1 cellular context compared by ENCODE assay signal in the genomic region with DNA sequence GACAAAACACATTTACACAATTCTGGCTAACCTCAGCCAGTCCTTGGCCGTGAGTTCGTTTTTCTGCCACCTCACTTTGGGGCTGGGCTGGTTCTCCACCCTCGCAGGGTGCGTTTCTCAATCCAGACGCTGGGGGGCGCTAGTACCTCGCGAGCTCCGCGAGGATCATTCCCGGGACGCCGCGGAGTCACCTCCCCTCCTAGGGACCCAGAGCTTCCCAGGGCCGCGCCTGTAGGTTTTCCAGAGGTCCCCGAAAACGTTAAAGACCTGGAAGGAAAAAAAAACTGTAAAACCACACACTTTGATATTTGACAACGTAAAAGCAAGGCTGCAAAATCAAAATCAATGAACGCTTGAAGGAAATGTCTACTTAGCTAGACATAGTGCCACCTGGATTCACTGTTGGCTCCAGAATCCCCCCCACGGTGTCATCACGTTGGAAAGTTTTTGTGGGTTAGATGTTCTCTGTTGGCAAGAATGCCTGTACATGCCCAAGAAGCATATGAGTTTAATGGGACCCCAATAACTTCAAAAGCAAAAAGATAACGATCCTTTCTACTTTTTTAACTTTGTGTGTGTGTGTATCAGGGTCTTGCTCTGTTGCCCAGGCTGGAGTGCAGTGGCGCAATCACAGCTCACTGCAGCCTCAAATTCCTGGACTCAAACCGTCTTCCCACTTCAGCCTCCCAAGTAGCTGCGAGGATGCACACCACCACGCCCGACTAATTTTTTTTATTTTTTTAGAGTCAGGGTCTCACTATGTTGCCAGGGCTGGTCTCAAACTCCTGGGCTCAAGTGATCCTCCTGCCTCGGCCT.
TF ChIP-seq lines count a peak whose summit lies in the region.

No MANE protein-coding gene starts in this region.

TF ChIP-seq in HepG2, 621 proteins besides CTCF, POLR2A, EP300 and RAD21 (continued from another document and continues in another):
- TF ChIP-seq, protein P1, sequence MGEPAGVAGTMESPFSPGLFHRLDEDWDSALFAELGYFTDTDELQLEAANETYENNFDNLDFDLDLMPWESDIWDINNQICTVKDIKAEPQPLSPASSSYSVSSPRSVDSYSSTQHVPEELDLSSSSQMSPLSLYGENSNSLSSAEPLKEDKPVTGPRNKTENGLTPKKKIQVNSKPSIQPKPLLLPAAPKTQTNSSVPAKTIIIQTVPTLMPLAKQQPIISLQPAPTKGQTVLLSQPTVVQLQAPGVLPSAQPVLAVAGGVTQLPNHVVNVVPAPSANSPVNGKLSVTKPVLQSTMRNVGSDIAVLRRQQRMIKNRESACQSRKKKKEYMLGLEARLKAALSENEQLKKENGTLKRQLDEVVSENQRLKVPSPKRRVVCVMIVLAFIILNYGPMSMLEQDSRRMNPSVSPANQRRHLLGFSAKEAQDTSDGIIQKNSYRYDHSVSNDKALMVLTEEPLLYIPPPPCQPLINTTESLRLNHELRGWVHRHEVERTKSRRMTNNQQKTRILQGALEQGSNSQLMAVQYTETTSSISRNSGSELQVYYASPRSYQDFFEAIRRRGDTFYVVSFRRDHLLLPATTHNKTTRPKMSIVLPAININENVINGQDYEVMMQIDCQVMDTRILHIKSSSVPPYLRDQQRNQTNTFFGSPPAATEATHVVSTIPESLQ (CRISPR knock-in tag; conservative IDR thresholded peaks at IDR 0.05) = no peak
- TF ChIP-seq ZNF335 (CRISPR knock-in tag; IDR thresholded peaks at IDR 0.05) (peak; percentile 58; the same call in 1 of the 2 replicates), CENPT (CRISPR knock-in tag; IDR thresholded peaks at IDR 0.05; ENCODE audit: low read depth) (no peak), KDM2A (CRISPR knock-in tag; IDR thresholded peaks at IDR 0.05; ENCODE audit: borderline replicate concordance, low read depth) (peak; percentile 78), ZBTB20 (CRISPR knock-in tag; IDR thresholded peaks at IDR 0.05; ENCODE audit: borderline replicate concordance, low read depth) (peak; percentile 21; the same call in 1 of the 2 replicates), ZMYM4 (CRISPR knock-in tag; IDR thresholded peaks at IDR 0.05) (peak; percentile 42; the same call in 1 of the 2 replicates), ZNF770 (CRISPR knock-in tag; IDR thresholded peaks at IDR 0.05) (0 out of 2 replicates have a peak, but pooled peaks have one; percentile 12), ZNF331 (CRISPR knock-in tag; IDR thresholded peaks at IDR 0.05) (0 out of 2 replicates have a peak, but pooled peaks have one; percentile 20), KDM3A (CRISPR knock-in tag; IDR thresholded peaks at IDR 0.05; ENCODE audit: low read depth) (0 out of 2 replicates have a peak, but pooled peaks have one; percentile 23), PITX1 (CRISPR knock-in tag; IDR thresholded peaks at IDR 0.05) (0 out of 2 replicates have a peak, but pooled peaks have one; percentile 37), SRSF1 (optimal IDR thresholded peaks at IDR 0.05; ENCODE audit: low read depth, low read length) (no peak), ZNF558 (CRISPR knock-in tag; IDR thresholded peaks at IDR 0.05; ENCODE audit: borderline replicate concordance) (peak; percentile 41; the same call in 1 of the 2 replicates), PAXIP1 (CRISPR knock-in tag; conservative IDR thresholded peaks at IDR 0.05) (peak; percentile 28; the same call in 1 of the 2 replicates), TBL1XR1 (IDR thresholded peaks at IDR 0.05; ENCODE audit: borderline replicate concordance, low read length, partially characterized antibody) (no peak), ZMYM2 (CRISPR knock-in tag; IDR thresholded peaks at IDR 0.05) (no peak), PHF21A (CRISPR knock-in tag; IDR thresholded peaks at IDR 0.05) (peak; percentile 38; the same call in 1 of the 2 replicates), CHD2 (IDR thresholded peaks at IDR 0.05; ENCODE audit: low read depth, low read length) (peak; percentile 54; the same call in 1 of the 2 replicates), TGIF2 (CRISPR knock-in tag; IDR thresholded peaks at IDR 0.05) (no peak), ZNF121 (CRISPR knock-in tag; IDR thresholded peaks at IDR 0.05) (peak; percentile 74), GABPB1 (CRISPR knock-in tag; IDR thresholded peaks at IDR 0.05) (peak; percentile 36), STAG1 (CRISPR knock-in tag; IDR thresholded peaks at IDR 0.05) (peak; percentile 97), NR3C1 (CRISPR knock-in tag; IDR thresholded peaks at IDR 0.05) (no peak), CEBPG (CRISPR knock-in tag; IDR thresholded peaks at IDR 0.05) (peak; percentile 7; the same call in 1 of the 2 replicates), HMG20B (CRISPR knock-in tag; conservative IDR thresholded peaks at IDR 0.05) (no peak), TEAD3 (CRISPR knock-in tag; optimal IDR thresholded peaks at IDR 0.05; ENCODE audit: borderline replicate concordance) (peak; percentile 85), CBX5 (CRISPR knock-in tag; IDR thresholded peaks at IDR 0.05; ENCODE audit: borderline replicate concordance) (peak; percentile 20; the same call in 1 of the 2 replicates)
- TF ChIP-seq, protein P2, sequence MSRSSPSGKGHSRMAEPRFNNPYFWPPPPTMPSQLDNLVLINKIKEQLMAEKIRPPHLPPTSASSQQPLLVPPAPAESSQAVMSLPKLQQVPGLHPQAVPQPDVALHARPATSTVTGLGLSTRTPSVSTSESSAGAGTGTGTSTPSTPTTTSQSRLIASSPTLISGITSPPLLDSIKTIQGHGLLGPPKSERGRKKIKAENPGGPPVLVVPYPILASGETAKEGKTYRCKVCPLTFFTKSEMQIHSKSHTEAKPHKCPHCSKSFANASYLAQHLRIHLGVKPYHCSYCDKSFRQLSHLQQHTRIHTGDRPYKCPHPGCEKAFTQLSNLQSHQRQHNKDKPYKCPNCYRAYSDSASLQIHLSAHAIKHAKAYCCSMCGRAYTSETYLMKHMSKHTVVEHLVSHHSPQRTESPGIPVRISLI (CRISPR knock-in tag; IDR thresholded peaks at IDR 0.05; ENCODE audit: borderline replicate concordance) = peak; percentile 56; the same call in 1 of the 2 replicates
- TF ChIP-seq, protein P3, sequence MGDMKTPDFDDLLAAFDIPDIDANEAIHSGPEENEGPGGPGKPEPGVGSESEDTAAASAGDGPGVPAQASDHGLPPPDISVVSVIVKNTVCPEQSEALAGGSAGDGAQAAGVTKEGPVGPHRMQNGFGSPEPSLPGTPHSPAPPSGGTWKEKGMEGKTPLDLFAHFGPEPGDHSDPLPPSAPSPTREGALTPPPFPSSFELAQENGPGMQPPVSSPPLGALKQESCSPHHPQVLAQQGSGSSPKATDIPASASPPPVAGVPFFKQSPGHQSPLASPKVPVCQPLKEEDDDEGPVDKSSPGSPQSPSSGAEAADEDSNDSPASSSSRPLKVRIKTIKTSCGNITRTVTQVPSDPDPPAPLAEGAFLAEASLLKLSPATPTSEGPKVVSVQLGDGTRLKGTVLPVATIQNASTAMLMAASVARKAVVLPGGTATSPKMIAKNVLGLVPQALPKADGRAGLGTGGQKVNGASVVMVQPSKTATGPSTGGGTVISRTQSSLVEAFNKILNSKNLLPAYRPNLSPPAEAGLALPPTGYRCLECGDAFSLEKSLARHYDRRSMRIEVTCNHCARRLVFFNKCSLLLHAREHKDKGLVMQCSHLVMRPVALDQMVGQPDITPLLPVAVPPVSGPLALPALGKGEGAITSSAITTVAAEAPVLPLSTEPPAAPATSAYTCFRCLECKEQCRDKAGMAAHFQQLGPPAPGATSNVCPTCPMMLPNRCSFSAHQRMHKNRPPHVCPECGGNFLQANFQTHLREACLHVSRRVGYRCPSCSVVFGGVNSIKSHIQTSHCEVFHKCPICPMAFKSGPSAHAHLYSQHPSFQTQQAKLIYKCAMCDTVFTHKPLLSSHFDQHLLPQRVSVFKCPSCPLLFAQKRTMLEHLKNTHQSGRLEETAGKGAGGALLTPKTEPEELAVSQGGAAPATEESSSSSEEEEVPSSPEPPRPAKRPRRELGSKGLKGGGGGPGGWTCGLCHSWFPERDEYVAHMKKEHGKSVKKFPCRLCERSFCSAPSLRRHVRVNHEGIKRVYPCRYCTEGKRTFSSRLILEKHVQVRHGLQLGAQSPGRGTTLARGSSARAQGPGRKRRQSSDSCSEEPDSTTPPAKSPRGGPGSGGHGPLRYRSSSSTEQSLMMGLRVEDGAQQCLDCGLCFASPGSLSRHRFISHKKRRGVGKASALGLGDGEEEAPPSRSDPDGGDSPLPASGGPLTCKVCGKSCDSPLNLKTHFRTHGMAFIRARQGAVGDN (CRISPR knock-in tag; IDR thresholded peaks at IDR 0.05) = peak; percentile 53
- TF ChIP-seq, protein P4, sequence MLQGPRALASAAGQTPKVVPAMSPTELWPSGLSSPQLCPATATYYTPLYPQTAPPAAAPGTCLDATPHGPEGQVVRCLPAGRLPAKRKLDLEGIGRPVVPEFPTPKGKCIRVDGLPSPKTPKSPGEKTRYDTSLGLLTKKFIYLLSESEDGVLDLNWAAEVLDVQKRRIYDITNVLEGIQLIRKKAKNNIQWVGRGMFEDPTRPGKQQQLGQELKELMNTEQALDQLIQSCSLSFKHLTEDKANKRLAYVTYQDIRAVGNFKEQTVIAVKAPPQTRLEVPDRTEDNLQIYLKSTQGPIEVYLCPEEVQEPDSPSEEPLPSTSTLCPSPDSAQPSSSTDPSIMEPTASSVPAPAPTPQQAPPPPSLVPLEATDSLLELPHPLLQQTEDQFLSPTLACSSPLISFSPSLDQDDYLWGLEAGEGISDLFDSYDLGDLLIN (CRISPR knock-in tag; IDR thresholded peaks at IDR 0.05; ENCODE audit: borderline replicate concordance) = 0 out of 2 replicates have a peak, but pooled peaks have one; percentile 19
- TF ChIP-seq, protein P5, sequence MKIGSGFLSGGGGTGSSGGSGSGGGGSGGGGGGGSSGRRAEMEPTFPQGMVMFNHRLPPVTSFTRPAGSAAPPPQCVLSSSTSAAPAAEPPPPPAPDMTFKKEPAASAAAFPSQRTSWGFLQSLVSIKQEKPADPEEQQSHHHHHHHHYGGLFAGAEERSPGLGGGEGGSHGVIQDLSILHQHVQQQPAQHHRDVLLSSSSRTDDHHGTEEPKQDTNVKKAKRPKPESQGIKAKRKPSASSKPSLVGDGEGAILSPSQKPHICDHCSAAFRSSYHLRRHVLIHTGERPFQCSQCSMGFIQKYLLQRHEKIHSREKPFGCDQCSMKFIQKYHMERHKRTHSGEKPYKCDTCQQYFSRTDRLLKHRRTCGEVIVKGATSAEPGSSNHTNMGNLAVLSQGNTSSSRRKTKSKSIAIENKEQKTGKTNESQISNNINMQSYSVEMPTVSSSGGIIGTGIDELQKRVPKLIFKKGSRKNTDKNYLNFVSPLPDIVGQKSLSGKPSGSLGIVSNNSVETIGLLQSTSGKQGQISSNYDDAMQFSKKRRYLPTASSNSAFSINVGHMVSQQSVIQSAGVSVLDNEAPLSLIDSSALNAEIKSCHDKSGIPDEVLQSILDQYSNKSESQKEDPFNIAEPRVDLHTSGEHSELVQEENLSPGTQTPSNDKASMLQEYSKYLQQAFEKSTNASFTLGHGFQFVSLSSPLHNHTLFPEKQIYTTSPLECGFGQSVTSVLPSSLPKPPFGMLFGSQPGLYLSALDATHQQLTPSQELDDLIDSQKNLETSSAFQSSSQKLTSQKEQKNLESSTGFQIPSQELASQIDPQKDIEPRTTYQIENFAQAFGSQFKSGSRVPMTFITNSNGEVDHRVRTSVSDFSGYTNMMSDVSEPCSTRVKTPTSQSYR (CRISPR knock-in tag; IDR thresholded peaks at IDR 0.05; ENCODE audit: borderline replicate concordance) = no peak
- TF ChIP-seq, protein P6, sequence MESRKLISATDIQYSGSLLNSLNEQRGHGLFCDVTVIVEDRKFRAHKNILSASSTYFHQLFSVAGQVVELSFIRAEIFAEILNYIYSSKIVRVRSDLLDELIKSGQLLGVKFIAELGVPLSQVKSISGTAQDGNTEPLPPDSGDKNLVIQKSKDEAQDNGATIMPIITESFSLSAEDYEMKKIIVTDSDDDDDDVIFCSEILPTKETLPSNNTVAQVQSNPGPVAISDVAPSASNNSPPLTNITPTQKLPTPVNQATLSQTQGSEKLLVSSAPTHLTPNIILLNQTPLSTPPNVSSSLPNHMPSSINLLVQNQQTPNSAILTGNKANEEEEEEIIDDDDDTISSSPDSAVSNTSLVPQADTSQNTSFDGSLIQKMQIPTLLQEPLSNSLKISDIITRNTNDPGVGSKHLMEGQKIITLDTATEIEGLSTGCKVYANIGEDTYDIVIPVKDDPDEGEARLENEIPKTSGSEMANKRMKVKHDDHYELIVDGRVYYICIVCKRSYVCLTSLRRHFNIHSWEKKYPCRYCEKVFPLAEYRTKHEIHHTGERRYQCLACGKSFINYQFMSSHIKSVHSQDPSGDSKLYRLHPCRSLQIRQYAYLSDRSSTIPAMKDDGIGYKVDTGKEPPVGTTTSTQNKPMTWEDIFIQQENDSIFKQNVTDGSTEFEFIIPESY (CRISPR knock-in tag; IDR thresholded peaks at IDR 0.05) = peak; percentile 83
